29 cellular contexts compared by ENCODE assay signal in genomic region chr9:12674961-12675360, GRCh38. TPM values are rescaled to one million over a fixed set of nuclear protein-coding genes. Genes with fewer than 3 reads are reported as not detected.
"Had no signal": no experiment of that assay in that cellular context is flagged by ENCODE, and none has a peak within 500 bp of the region (broad histone marks: within the 10 kb centered on the region; RNA-seq: fewer than 3 reads in every experiment).

No MANE protein-coding gene starts in this region.

- H3K4me3 ChIP-seq: coronary artery, esophagus muscularis mucosa, gastrocnemius medialis, heart right ventricle, left lung, lower lobe of right lung, mucosa of descending colon had no signal

- H3K9me3 ChIP-seq: esophagus muscularis mucosa, gastrocnemius medialis, heart right ventricle, left lung, lower lobe of right lung, mucosa of descending colon had no signal

- ATAC-seq: foreskin keratinocyte; gastrocnemius medialis; heart right ventricle; left cardiac atrium; left lung; left ventricle myocardium superior; lower lobe of right lung; mucosa of descending colon; naive thymus-derived CD8-positive, alpha-beta T cell had no signal

- H3K27ac ChIP-seq: coronary artery, dorsolateral prefrontal cortex, esophagus muscularis mucosa, foreskin keratinocyte, gastrocnemius medialis, heart right ventricle, left lung, lower lobe of right lung had no signal

- H3K27ac Mint-ChIP-seq: mesothelial cell of epicardium; naive B cell; naive thymus-derived CD8-positive, alpha-beta T cell had no signal

- H3K36me3 ChIP-seq: esophagus muscularis mucosa, gastrocnemius medialis, heart right ventricle, left lung, lower lobe of right lung had no signal

- H3K4me1 ChIP-seq: esophagus muscularis mucosa, foreskin keratinocyte, gastrocnemius medialis, heart right ventricle, left lung, lower lobe of right lung had no signal

- H3K4me1 Mint-ChIP-seq: naive B cell; naive thymus-derived CD8-positive, alpha-beta T cell had no signal

- H3K36me3 Mint-ChIP-seq: mesothelial cell of epicardium; naive B cell; naive thymus-derived CD8-positive, alpha-beta T cell had no signal

- H3K9me3 Mint-ChIP-seq: mesothelial cell of epicardium had no signal

- H3K27me3 ChIP-seq: dorsolateral prefrontal cortex, esophagus muscularis mucosa, foreskin keratinocyte, gastrocnemius medialis, heart right ventricle, left lung had no signal

- DNase-seq: dermis blood vessel endothelial cell; dorsolateral prefrontal cortex; effector CD4-positive, alpha-beta T cell; effector memory CD4-positive, alpha-beta T cell; foreskin keratinocyte; gastrocnemius medialis; glutamatergic neuron; head of caudate nucleus; heart right ventricle; hippocampal formation; left cardiac atrium; left lung; left ventricle myocardium superior; lower lobe of right lung; mesenchymal stem cell; mucosa of descending colon; naive B cell; naive thymus-derived CD8-positive, alpha-beta T cell had no signal

- H3K27me3 Mint-ChIP-seq: naive B cell; naive thymus-derived CD8-positive, alpha-beta T cell had no signal

- FAIRE-seq: endothelial cell of umbilical vein, islet of Langerhans, keratinocyte had no signal

- H3K4me3 Mint-ChIP-seq: mesothelial cell of epicardium; naive B cell; naive thymus-derived CD8-positive, alpha-beta T cell had no signal

RNA-seq across cellular contexts. Expression of gene TYRP1, which starts 18.2 kb away (rescaled TPM):
- total RNA-seq: endothelial cell of umbilical vein; epithelial cell of proximal tubule; glomerular endothelial cell; kidney epithelial cell; mesenteric fat pad; myocyte; naive thymus-derived CD8-positive, alpha-beta T cell had no signal
- polyA plus RNA-seq: naive thymus-derived CD8-positive, alpha-beta T cell had no signal
